14 cellular contexts compared by ENCODE assay signal in genomic region chr6:166496460-166496859, GRCh38.
DNase-seq lines count a peak whose midpoint lies in the region; ATAC-seq and TF ChIP-seq lines count a peak whose summit lies in the region.
"Had no signal": no experiment of that assay in that cellular context is flagged by ENCODE, and none has a peak within 500 bp of the region (broad histone marks: within the 10 kb centered on the region; RNA-seq: fewer than 3 reads in every experiment).

No MANE protein-coding gene starts in this region.

- H3K4me3 Mint-ChIP-seq in WTC11: no peak overlapping the region
- no peak overlapping the region for H3K4me3 Mint-ChIP-seq in activated naive CD4-positive, alpha-beta T cell treated with anti-CD3 and anti-CD28 coated beads, Interleukin-2, amount 10 ng/mL, durations not matched to agents 7 days and 5 days
- no peak overlapping the region for H3K4me3 Mint-ChIP-seq in CD4-positive, alpha-beta memory T cell
- H3K4me3 Mint-ChIP-seq: CD8-positive, alpha-beta T cell had no signal

- peaks cover 5% of the 10 kb centered on the region for H3K36me3 Mint-ChIP-seq in WTC11
- H3K36me3 Mint-ChIP-seq in activated naive CD4-positive, alpha-beta T cell treated with anti-CD3 and anti-CD28 coated beads, Interleukin-2, amount 10 ng/mL, durations not matched to agents 7 days and 5 days: no peaks in the 10 kb centered on the region
- peaks cover 3 to 19% of the 10 kb centered on the region in 2 donors for H3K36me3 Mint-ChIP-seq in CD4-positive, alpha-beta memory T cell
- H3K36me3 Mint-ChIP-seq: CD8-positive, alpha-beta T cell had no signal

- TF ChIP-seq EP300 in sigmoid colon (IDR thresholded peaks at IDR 0.05): no peak

- ATAC-seq in WTC11: no peak
- ATAC-seq in omental fat pad (ENCODE audit: low FRiP score): no peak
- ATAC-seq: CD8-positive, alpha-beta T cell had no signal

- H3K27ac Mint-ChIP-seq in WTC11: peak overlapping the region; percentile 50; the same call in 1 of the 2 replicates
- H3K27ac Mint-ChIP-seq in activated naive CD4-positive, alpha-beta T cell treated with anti-CD3 and anti-CD28 coated beads, Interleukin-2, amount 10 ng/mL, durations not matched to agents 7 days and 5 days: no peak overlapping the region
- H3K27ac Mint-ChIP-seq in CD4-positive, alpha-beta memory T cell: no peak overlapping the region
- H3K27ac Mint-ChIP-seq: CD8-positive, alpha-beta T cell had no signal

- peaks cover 0 to 61% (median 8%) of the 10 kb centered on the region in 4 donors for H3K36me3 ChIP-seq in sigmoid colon
- H3K36me3 ChIP-seq in CD4-positive, alpha-beta memory T cell (ENCODE audit: insufficient read depth, low read length): no peaks in the 10 kb centered on the region
- H3K36me3 ChIP-seq: HAP-1 had no signal

- H3K4me3 ChIP-seq in sigmoid colon: no peak overlapping the region
- H3K4me3 ChIP-seq in CD4-positive, alpha-beta memory T cell (ENCODE audit: low read length in 2 of 2): no peak overlapping the region
- H3K4me3 ChIP-seq: HAP-1 had no signal

- no peak overlapping the region for H3K27ac ChIP-seq in sigmoid colon
- no peak overlapping the region for H3K27ac ChIP-seq in CD4-positive, alpha-beta memory T cell (ENCODE audit: low read depth, low read length)
- H3K27ac ChIP-seq: HL-60 had no signal

- POLR2A ChIA-PET in WTC11 (lab: Charles Lee): no interaction called here
- POLR2A ChIA-PET in CD4-positive, alpha-beta memory T cell (lab: Charles Lee; ENCODE audit: partially characterized antibody): interaction anchor here (1.8 kb wide), 1 partner anchor 12 kb away, joined by 5 read pairs; no protein-coding TSS in a partner anchor

- CTCF ChIA-PET in WTC11 (lab: Charles Lee): no interaction called here
- CTCF ChIA-PET in activated naive CD4-positive, alpha-beta T cell treated with anti-CD3 and anti-CD28 coated beads, Interleukin-2, amount 10 ng/mL, durations not matched to agents 7 days and 5 days (lab: Charles Lee): no interaction called here
- CTCF ChIA-PET in CD4-positive, alpha-beta memory T cell (lab: Charles Lee; ENCODE audit: partially characterized antibody): no interaction called here

- H3K4me1 ChIP-seq in sigmoid colon: no peaks in the 10 kb centered on the region
- no peaks in the 10 kb centered on the region for H3K4me1 ChIP-seq in CD4-positive, alpha-beta memory T cell (ENCODE audit: insufficient read depth, low read length)
- H3K4me1 ChIP-seq: HAP-1 had no signal

- intact Hi-C loops in sigmoid colon (cut with DNase I): no loop called here
- intact Hi-C loops in CD4-positive, alpha-beta memory T cell (cut with micrococcal nuclease): no loop called here

- H3K9me3 Mint-ChIP-seq in WTC11: no peaks in the 10 kb centered on the region
- H3K9me3 Mint-ChIP-seq in activated naive CD4-positive, alpha-beta T cell treated with anti-CD3 and anti-CD28 coated beads, Interleukin-2, amount 10 ng/mL, durations not matched to agents 7 days and 5 days: no peaks in the 10 kb centered on the region
- peaks cover 0 to 4% (median 0%) of the 10 kb centered on the region in 8 donors for H3K9me3 Mint-ChIP-seq in CD4-positive, alpha-beta memory T cell
- H3K9me3 Mint-ChIP-seq: CD8-positive, alpha-beta T cell had no signal

- H3K4me1 Mint-ChIP-seq in WTC11: no peaks in the 10 kb centered on the region
- H3K4me1 Mint-ChIP-seq in activated naive CD4-positive, alpha-beta T cell treated with anti-CD3 and anti-CD28 coated beads, Interleukin-2, amount 10 ng/mL, durations not matched to agents 7 days and 5 days: no peaks in the 10 kb centered on the region
- H3K4me1 Mint-ChIP-seq in CD4-positive, alpha-beta memory T cell: peaks cover 6 to 11% (median 7%) of the 10 kb centered on the region in 4 donors

- no peaks in the 10 kb centered on the region for H3K27me3 ChIP-seq in sigmoid colon
- H3K27me3 ChIP-seq in CD4-positive, alpha-beta memory T cell (ENCODE audit: insufficient read depth, low read length): no peaks in the 10 kb centered on the region

- TF ChIP-seq POLR2A in sigmoid colon (IDR thresholded peaks at IDR 0.05): no peak

- no peaks in the 10 kb centered on the region for H3K27me3 Mint-ChIP-seq in WTC11 (ENCODE audit: low read depth)
- no peaks in the 10 kb centered on the region for H3K27me3 Mint-ChIP-seq in activated naive CD4-positive, alpha-beta T cell treated with anti-CD3 and anti-CD28 coated beads, Interleukin-2, amount 10 ng/mL, durations not matched to agents 7 days and 5 days
- H3K27me3 Mint-ChIP-seq in CD4-positive, alpha-beta memory T cell: no peaks in the 10 kb centered on the region

- DNase-seq in NCI-H2196 (lab: John Stamatoyannopoulos, UW; ENCODE audit: unreplicated experiment) (peak; percentile 1), NCI-H2196 treated with DMSO at 0.1 percent for 48 hours (lab: John Stamatoyannopoulos, UW; ENCODE audit: unreplicated experiment) (no peak), NCI-H1105 treated with DMSO at 0.1 percent for 48 hours (lab: John Stamatoyannopoulos, UW) (peak; percentile 9), WTC11 (ENCODE audit: low spot score) (no peak), sigmoid colon (peak; percentile 36), omental fat pad (ENCODE audit: low spot score) (no peak)
- DNase-seq in activated naive CD4-positive, alpha-beta T cell treated with anti-CD3 and anti-CD28 coated beads, Interleukin-2, amount 10 ng/mL, durations not matched to agents 7 days and 5 days: no peak
- no peak for DNase-seq in CD4-positive, alpha-beta memory T cell
- DNase-seq: CD8-positive, alpha-beta T cell; NCI-H187 treated with DMSO at 0.1 percent for 48 hours; NCI-H2227 treated with DMSO at 0.1 percent for 48 hours; NCI-H526 treated with DMSO at 0.1 percent for 48 hours had no signal

- 28 to 69% methylated on average over 2 of the region's 2 CpGs for WGBS in sigmoid colon, 2 donors

- TF ChIP-seq CTCF in WTC11 (IDR thresholded peaks at IDR 0.05) (no peak), sigmoid colon (IDR thresholded peaks at IDR 0.05) (no peak), omental fat pad (IDR thresholded peaks at IDR 0.05) (no peak)

- no peaks in the 10 kb centered on the region for H3K9me3 ChIP-seq in sigmoid colon
- H3K9me3 ChIP-seq in CD4-positive, alpha-beta memory T cell (ENCODE audit: control insufficient read depth in 1 of 2, low read length in 2 of 2): no peaks in the 10 kb centered on the region
- H3K9me3 ChIP-seq: HAP-1 had no signal

TF ChIP-seq in WTC11, 78 proteins besides CTCF, POLR2A, EP300 and RAD21 (continues in another document):
- TF ChIP-seq ZBTB21 (CRISPR knock-in tag; IDR thresholded peaks at IDR 0.05; ENCODE audit: borderline replicate concordance) (no peak), E2F4 (CRISPR knock-in tag; IDR thresholded peaks at IDR 0.05; ENCODE audit: borderline replicate concordance, low read depth) (no peak), TEAD4 (CRISPR knock-in tag; IDR thresholded peaks at IDR 0.05) (no peak), ZNF423 (CRISPR knock-in tag; IDR thresholded peaks at IDR 0.05) (no peak), SP1 (CRISPR knock-in tag; conservative IDR thresholded peaks at IDR 0.05) (no peak)
- TF ChIP-seq, protein P1, sequence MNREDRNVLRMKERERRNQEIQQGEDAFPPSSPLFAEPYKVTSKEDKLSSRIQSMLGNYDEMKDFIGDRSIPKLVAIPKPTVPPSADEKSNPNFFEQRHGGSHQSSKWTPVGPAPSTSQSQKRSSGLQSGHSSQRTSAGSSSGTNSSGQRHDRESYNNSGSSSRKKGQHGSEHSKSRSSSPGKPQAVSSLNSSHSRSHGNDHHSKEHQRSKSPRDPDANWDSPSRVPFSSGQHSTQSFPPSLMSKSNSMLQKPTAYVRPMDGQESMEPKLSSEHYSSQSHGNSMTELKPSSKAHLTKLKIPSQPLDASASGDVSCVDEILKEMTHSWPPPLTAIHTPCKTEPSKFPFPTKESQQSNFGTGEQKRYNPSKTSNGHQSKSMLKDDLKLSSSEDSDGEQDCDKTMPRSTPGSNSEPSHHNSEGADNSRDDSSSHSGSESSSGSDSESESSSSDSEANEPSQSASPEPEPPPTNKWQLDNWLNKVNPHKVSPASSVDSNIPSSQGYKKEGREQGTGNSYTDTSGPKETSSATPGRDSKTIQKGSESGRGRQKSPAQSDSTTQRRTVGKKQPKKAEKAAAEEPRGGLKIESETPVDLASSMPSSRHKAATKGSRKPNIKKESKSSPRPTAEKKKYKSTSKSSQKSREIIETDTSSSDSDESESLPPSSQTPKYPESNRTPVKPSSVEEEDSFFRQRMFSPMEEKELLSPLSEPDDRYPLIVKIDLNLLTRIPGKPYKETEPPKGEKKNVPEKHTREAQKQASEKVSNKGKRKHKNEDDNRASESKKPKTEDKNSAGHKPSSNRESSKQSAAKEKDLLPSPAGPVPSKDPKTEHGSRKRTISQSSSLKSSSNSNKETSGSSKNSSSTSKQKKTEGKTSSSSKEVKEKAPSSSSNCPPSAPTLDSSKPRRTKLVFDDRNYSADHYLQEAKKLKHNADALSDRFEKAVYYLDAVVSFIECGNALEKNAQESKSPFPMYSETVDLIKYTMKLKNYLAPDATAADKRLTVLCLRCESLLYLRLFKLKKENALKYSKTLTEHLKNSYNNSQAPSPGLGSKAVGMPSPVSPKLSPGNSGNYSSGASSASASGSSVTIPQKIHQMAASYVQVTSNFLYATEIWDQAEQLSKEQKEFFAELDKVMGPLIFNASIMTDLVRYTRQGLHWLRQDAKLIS (CRISPR knock-in tag; IDR thresholded peaks at IDR 0.05; ENCODE audit: borderline replicate concordance): no peak

Comparison
In these comparisons a context has a peak if more than half of its experiments do, and no peak if none do; other contexts are left out.
1. DNase-seq: peak in NCI-H2196 (single experiment), NCI-H1105 treated with DMSO at 0.1 percent for 48 hours (single experiment) and sigmoid colon (single experiment); none in NCI-H2196 treated with DMSO at 0.1 percent for 48 hours (single experiment), WTC11 (single experiment), activated naive CD4-positive, alpha-beta T cell treated with anti-CD3 and anti-CD28 coated beads, Interleukin-2, amount 10 ng/mL, durations not matched to agents 7 days and 5 days (single experiment), CD4-positive, alpha-beta memory T cell (0 of 5) and omental fat pad (single experiment).